1 cellular context compared by ENCODE assay signal in the genomic region with DNA sequence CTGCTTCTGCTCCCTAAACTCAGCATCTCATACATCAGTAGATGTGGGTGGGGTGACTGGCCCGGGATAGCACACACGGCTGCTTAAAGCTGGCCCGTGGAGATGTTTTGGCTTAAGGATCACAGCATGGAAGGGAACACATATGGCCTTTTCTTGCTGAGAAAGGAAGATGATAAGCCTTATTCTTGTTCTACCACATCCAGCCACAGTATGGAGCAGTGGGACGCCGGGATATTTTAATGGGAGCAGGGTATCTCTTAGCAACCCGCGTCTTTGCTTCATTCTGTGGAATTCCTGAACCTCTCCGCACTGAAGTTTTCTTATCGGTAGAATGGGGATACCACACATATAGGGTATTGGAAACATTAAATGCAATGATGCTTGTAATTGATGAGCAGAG.
TF ChIP-seq lines count a peak whose summit lies in the region.

No MANE protein-coding gene starts in this region.

TF ChIP-seq in IMR-90, 13 proteins besides CTCF, POLR2A, EP300 and RAD21 (continued from another document):
- TF ChIP-seq RCOR1 (IDR thresholded peaks at IDR 0.05; ENCODE audit: insufficient replicate concordance, low read length) = no peak
